Comparison of ENCODE assay signal across 8 cellular contexts in genomic region chr15:50183112-50183794, GRCh38. TPM values are rescaled to one million over a fixed set of nuclear protein-coding genes. Genes with fewer than 3 reads are reported as not detected.
DNase-seq lines count a peak whose midpoint lies in the region; ATAC-seq, FAIRE-seq and TF ChIP-seq lines count a peak whose summit lies in the region.
"Had no signal": no experiment of that assay in that cellular context is flagged by ENCODE, and none has a peak within 500 bp of the region (broad histone marks: within the 10 kb centered on the region; RNA-seq: fewer than 3 reads in every experiment).

No MANE protein-coding gene starts in this region.

- no peaks in the 10 kb centered on the region for H4K20me1 ChIP-seq in mammary epithelial cell (ENCODE audit: insufficient read depth, low read length)

- H3K4me3 ChIP-seq in HUES64 (ENCODE audit: low read length) (peak overlapping the region; percentile 67), mammary epithelial cell (replicated peaks in 1 of 3; ENCODE audit: insufficient read depth in 1 of 3, low read depth in 2 of 3, low read length in 3 of 3) (no peak overlapping the region), skeletal muscle satellite cell (ENCODE audit: low read length) (no peak overlapping the region)

- H3K4me2 ChIP-seq in mammary epithelial cell (ENCODE audit: insufficient read depth, low read depth, low read length) (peak overlapping the region; percentile 96), skeletal muscle satellite cell (ENCODE audit: low read length) (peak overlapping the region; percentile 95)

- no peaks in the 10 kb centered on the region for H3K36me3 ChIP-seq in HUES64 (ENCODE audit: insufficient read depth, low read length)
- H3K36me3 ChIP-seq in mammary epithelial cell (ENCODE audit: insufficient read depth, low read length), result no peaks in the 10 kb centered on the region
- no peaks in the 10 kb centered on the region for H3K36me3 ChIP-seq in skeletal muscle satellite cell (ENCODE audit: insufficient read depth, low read length)

- CTCF ChIA-PET in mammary epithelial cell (lab: Charles Lee; ENCODE audit: low non-redundant PET), result interaction anchor here (0.7 kb wide), 1 partner anchor 1410 kb away, joined by 4 read pairs; no protein-coding TSS in a partner anchor

- no peaks in the 10 kb centered on the region for H3K79me2 ChIP-seq in mammary epithelial cell (ENCODE audit: insufficient read depth, low read length)

- FAIRE-seq in HTR-8/SVneo (lab: Jason Lieb, UNC), result no peak
- FAIRE-seq: islet of Langerhans had no signal

- no peak overlapping the region for H3K27ac ChIP-seq in HUES64 (ENCODE audit: low read depth, low read length)
- H3K27ac ChIP-seq in mammary epithelial cell (ENCODE audit: insufficient read depth, low read depth, low read length), result no peak overlapping the region

- H3K9ac ChIP-seq in HUES64 (ENCODE audit: low read depth, low read length), result no peak overlapping the region; the same call in 1 of the 2 replicates
- H3K9ac ChIP-seq in mammary epithelial cell (ENCODE audit: insufficient read depth, low read length), result no peak overlapping the region
- no peak overlapping the region for H3K9ac ChIP-seq in skeletal muscle satellite cell (ENCODE audit: low read depth, low read length)

- H3K4me1 ChIP-seq in HUES64 (ENCODE audit: insufficient read depth, low read length) (peaks cover 8% of the 10 kb centered on the region), mammary epithelial cell (ENCODE audit: insufficient read depth, low read length) (peaks cover 11% of the 10 kb centered on the region), skeletal muscle satellite cell (ENCODE audit: control insufficient read depth, insufficient read depth, low read length) (peaks cover 10% of the 10 kb centered on the region)

- dilution Hi-C loops in mammary epithelial cell (cut with HindIII; ENCODE audit: low sequenced_read_pairs), result no loop called here

- no peaks in the 10 kb centered on the region for H3K9me3 ChIP-seq in HUES64 (ENCODE audit: insufficient read depth, low read depth, low read length)
- no peaks in the 10 kb centered on the region for H3K9me3 ChIP-seq in mammary epithelial cell (replicated peaks; ENCODE audit: insufficient read depth, low read length)
- no peaks in the 10 kb centered on the region for H3K9me3 ChIP-seq in skeletal muscle satellite cell (replicated peaks; ENCODE audit: low read length)

- H2AFZ ChIP-seq in mammary epithelial cell (ENCODE audit: low read depth, low read length), result peak overlapping the region; percentile 82

- peak; percentile 44 for ATAC-seq in GM19463 (IDR thresholded peaks at IDR 0.05; ENCODE audit: unreplicated experiment)
- no peak for ATAC-seq in GM21717 (IDR thresholded peaks at IDR 0.05; ENCODE audit: unreplicated experiment)

- H3K27me3 ChIP-seq in HUES64 (ENCODE audit: insufficient read depth, low read length), result peaks cover 46% of the 10 kb centered on the region
- H3K27me3 ChIP-seq in mammary epithelial cell (ENCODE audit: insufficient read depth, low read length), result no peaks in the 10 kb centered on the region
- peaks cover 49% of the 10 kb centered on the region for H3K27me3 ChIP-seq in skeletal muscle satellite cell (ENCODE audit: control insufficient read depth, insufficient read depth, low read length)

- intact Hi-C loops in mammary epithelial cell (cut with micrococcal nuclease), result loop anchor here (10.0 kb wide), 2 partner anchors 62 to 242 kb away; partner anchors contain the start of gene USP8

- DNase-seq in mammary epithelial cell, result no peak
- DNase-seq in NCI-H524 (lab: John Stamatoyannopoulos, UW), result no peak
- no peak for DNase-seq in HTR-8/SVneo (ENCODE audit: insufficient read length, low spot score)

- in situ Hi-C loops in mammary epithelial cell (cut with MboI; ENCODE audit: low sequenced_read_pairs in 2 of 2), result no loop called here

- BruUV-seq in mammary epithelial cell (replicated peaks; lab: Mats Ljungman, UMichigan), result no TSS peak

- WGBS in HUES64, result 80% methylated on average over 2 of the region's 2 CpGs
- WGBS in mammary epithelial cell (ENCODE audit: low coverage, missing lambda C conversion rate), result 89% methylated on average over 2 of the region's 2 CpGs

- no peak for TF ChIP-seq CTCF in mammary epithelial cell (conservative IDR thresholded peaks at IDR 0.05 in 1 of 2, IDR thresholded peaks at IDR 0.05 in 1 of 2; ENCODE audit: extremely low read depth in 1 of 2, insufficient read depth in 1 of 2, low read depth in 1 of 2, low read length in 2 of 2)

RNA-seq across cellular contexts. Expression of gene SLC27A2, which starts 1.3 kb away (rescaled TPM):
- polyA plus RNA-seq in HUES64 (2013, experiment 1 of 2), result 2.9 TPM
- 1.3 TPM for polyA plus RNA-seq in HUES64 (2013, experiment 2 of 2)
- total RNA-seq in mammary epithelial cell, result 10 to 100 TPM in 1 of 2 donors, under 1 TPM in 1; 0.31 to 19.7 TPM
- 0.42 TPM for polyA plus RNA-seq in mammary epithelial cell
- 4.1 TPM for polyA minus RNA-seq in mammary epithelial cell
- total RNA-seq in skeletal muscle satellite cell (2012; rRNA removed), result under 0.01 TPM in 2 replicates
